Comparison of ENCODE assay signal across 1 cellular context in genomic region chr4:8316911-8317351, GRCh38.
TF ChIP-seq lines count a peak whose summit lies in the region.

No MANE protein-coding gene starts in this region.

TF ChIP-seq in IMR-90, 13 proteins besides CTCF, POLR2A, EP300 and RAD21:
- no peak for TF ChIP-seq CEBPB (IDR thresholded peaks at IDR 0.05; ENCODE audit: low read depth, low read length)
- no peak for TF ChIP-seq ELK1 (IDR thresholded peaks at IDR 0.05; ENCODE audit: borderline replicate concordance, low read depth, low read length)
- no peak for TF ChIP-seq USF2 (IDR thresholded peaks at IDR 0.05; ENCODE audit: low read depth, low read length)
- TF ChIP-seq MAZ (IDR thresholded peaks at IDR 0.05; ENCODE audit: borderline replicate concordance, low read depth, low read length), result no peak
